28 cellular contexts compared by ENCODE assay signal in genomic region chr2:223109341-223109740, GRCh38.
DNase-seq lines count a peak whose midpoint lies in the region; ATAC-seq and TF ChIP-seq lines count a peak whose summit lies in the region.
"Had no signal": no experiment of that assay in that cellular context is flagged by ENCODE, and none has a peak within 500 bp of the region (broad histone marks: within the 10 kb centered on the region; RNA-seq: fewer than 3 reads in every experiment).

No MANE protein-coding gene starts in this region.

- H3K4me3 ChIP-seq in foreskin fibroblast (ENCODE audit: low read depth in 1 of 2, low read length in 2 of 2) (no peak overlapping the region), skeletal muscle cell (ENCODE audit: low read depth, low read length) (no peak overlapping the region)
- H3K4me3 ChIP-seq: breast epithelium, gastrocnemius medialis, GM23338, PC-9 had no signal

- ATAC-seq in SK-N-SH treated with all-trans-retinoic acid at 6 μM for 48 hours: peak; percentile 47; the same call in 2 of the 3 replicates
- ATAC-seq: activated CD8-positive, alpha-beta memory T cell treated with anti-CD3 and anti-CD28 coated beads, Interleukin-2, amount 10 ng/mL, durations not matched to agents 7 days and 5 days; activated T-cell treated with anti-CD3 and anti-CD28 coated beads, Interleukin-2, amount 50 U/mL, for 72 hours; gastrocnemius medialis; GM23338; left ventricle myocardium superior; natural killer cell treated with Interleukin-12 subunit alpha and Interleukin-12 subunit beta and Interleukin-15 and Interleukin-18, amount 100 ng/mL, for 72 hours; stimulated activated memory B cell treated with anti-CD40 and anti-IgM and Interleukin-4, amounts not matched to agents 10 μg/mL and 1 μg/mL and 100 μg/mL, for 72 hours; WTC11 had no signal

- no peak for TF ChIP-seq CTCF in foreskin fibroblast (IDR thresholded peaks at IDR 0.05; ENCODE audit: low read depth, low read length)

- DNase-seq in EL: peak; percentile 65
- DNase-seq in foreskin fibroblast: peak; percentile 20 to 65
- DNase-seq in skeletal muscle cell (ENCODE audit: low read depth): peak; percentile 48
- DNase-seq in stimulated activated CD4-positive, alpha-beta T cell treated with anti-CD3 and anti-CD28 coated beads, Interleukin-15, amount 100 ng/mL, for 24 hours: no peak
- no peak for DNase-seq in COR-L47 (lab: John Stamatoyannopoulos, UW)
- DNase-seq in SIG-M5 treated with dmso at 0.1 percent for 504 hours (lab: John Stamatoyannopoulos, UW; ENCODE audit: unreplicated experiment): no peak
- DNase-seq in activated CD4-positive, CD25-positive, alpha-beta regulatory T cell treated with anti-CD3 and anti-CD28 coated beads, Interleukin-2, amount 50 U/mL, for 72 hours: no peak
- DNase-seq: activated CD4-positive, alpha-beta T cell treated with anti-CD3 and anti-CD28 coated beads, Interleukin-2, amount 50 U/mL, for 1 hour; activated CD8-positive, alpha-beta memory T cell treated with anti-CD3 and anti-CD28 coated beads, Interleukin-2, amount 10 ng/mL, durations not matched to agents 7 days and 5 days; activated naive CD4-positive, alpha-beta T cell; activated T-cell treated with anti-CD3 and anti-CD28 coated beads, Interleukin-2, amount 50 U/mL, for 72 hours; CD4-positive, alpha-beta T cell; effector CD4-positive, alpha-beta T cell; gastrocnemius medialis; left ventricle myocardium superior; NCI-H1105; NCI-H187 treated with DMSO at 0.1 percent for 48 hours; NCI-H524; PC-9; retina; SHP77; stimulated activated CD4-positive, alpha-beta T cell treated with anti-CD3 and anti-CD28 coated beads, Interleukin-4, amount 100 ng/mL, for 24 hours had no signal

TF ChIP-seq in SK-N-SH treated with all-trans-retinoic acid at 6 μM for 48 hours, 23 proteins besides CTCF, POLR2A, EP300 and RAD21:
- TF ChIP-seq GLIS3 (CRISPR knock-in tag; IDR thresholded peaks at IDR 0.05): no peak
- TF ChIP-seq POU6F1 (CRISPR knock-in tag; IDR thresholded peaks at IDR 0.05; ENCODE audit: borderline replicate concordance, low read depth): no peak
- no peak for TF ChIP-seq PPARA (CRISPR knock-in tag; IDR thresholded peaks at IDR 0.05; ENCODE audit: borderline replicate concordance)
- no peak for TF ChIP-seq TCF4 (CRISPR knock-in tag; IDR thresholded peaks at IDR 0.05; ENCODE audit: borderline replicate concordance)
- no peak for TF ChIP-seq ZNF8 (CRISPR knock-in tag; IDR thresholded peaks at IDR 0.05)
- TF ChIP-seq ZFP3 (CRISPR knock-in tag; IDR thresholded peaks at IDR 0.05): no peak
- TF ChIP-seq CSDC2 (CRISPR knock-in tag; IDR thresholded peaks at IDR 0.05): no peak
- TF ChIP-seq RARB (CRISPR knock-in tag; IDR thresholded peaks at IDR 0.05): no peak
- no peak for TF ChIP-seq PATZ1 (CRISPR knock-in tag; IDR thresholded peaks at IDR 0.05; ENCODE audit: borderline replicate concordance)
- no peak for TF ChIP-seq OSR1 (CRISPR knock-in tag; IDR thresholded peaks at IDR 0.05)

Comparison
In these comparisons a context has a peak if more than half of its experiments do, and no peak if none do; other contexts are left out.
1. DNase-seq: peak in EL (single experiment), foreskin fibroblast (2 of 2) and skeletal muscle cell (single experiment); none in stimulated activated CD4-positive, alpha-beta T cell treated with anti-CD3 and anti-CD28 coated beads, Interleukin-15, amount 100 ng/mL, for 24 hours (single experiment), COR-L47 (single experiment), SIG-M5 treated with dmso at 0.1 percent for 504 hours (single experiment) and activated CD4-positive, CD25-positive, alpha-beta regulatory T cell treated with anti-CD3 and anti-CD28 coated beads, Interleukin-2, amount 50 U/mL, for 72 hours (single experiment).